Comparison of ENCODE assay signal across 18 cellular contexts in genomic region chr14:68654471-68654941, GRCh38.
DNase-seq lines count a peak whose midpoint lies in the region; ATAC-seq and TF ChIP-seq lines count a peak whose summit lies in the region.
"Had no signal": no experiment of that assay in that cellular context is flagged by ENCODE, and none has a peak within 500 bp of the region (broad histone marks: within the 10 kb centered on the region; RNA-seq: fewer than 3 reads in every experiment).

No MANE protein-coding gene starts in this region.

- no peaks in the 10 kb centered on the region; the same call in 1 of the 2 replicates for H3K9me3 Mint-ChIP-seq in WTC11
- H3K9me3 Mint-ChIP-seq: activated naive CD8-positive, alpha-beta T cell treated with anti-CD3 and anti-CD28 coated beads, Interleukin-2, amount 10 ng/mL, durations not matched to agents 7 days and 5 days; activated T-cell treated with anti-CD3 and anti-CD28 coated beads, Interleukin-2, amount 50 U/mL, for 4 hours had no signal

- peak overlapping the region in 5 of 11 experiments; percentile 10 to 60 (median 25); a peak in 4 of 22 replicates for H3K9ac ChIP-seq in BLaER1 treated with 17β-estradiol and CSF1 and Interleukin-3, amounts not matched to agents 10 nM and 100 nM

- peak overlapping the region; percentile 50 to 88 (median 78) for H3K4me2 ChIP-seq in BLaER1 treated with 17β-estradiol and CSF1 and Interleukin-3, amounts not matched to agents 10 nM and 100 nM

- ATAC-seq in WTC11 (no peak), GM18498 (IDR thresholded peaks at IDR 0.05; ENCODE audit: unreplicated experiment) (no peak)
- ATAC-seq: activated T-cell treated with anti-CD3 and anti-CD28 coated beads, Interleukin-2, amount 50 U/mL, for 4 hours; left colon had no signal

- no peaks in the 10 kb centered on the region for H3K36me3 Mint-ChIP-seq in WTC11
- H3K36me3 Mint-ChIP-seq: activated naive CD8-positive, alpha-beta T cell treated with anti-CD3 and anti-CD28 coated beads, Interleukin-2, amount 10 ng/mL, durations not matched to agents 7 days and 5 days had no signal

- TF ChIP-seq CTCF in spleen (IDR thresholded peaks at IDR 0.05 in 8 of 11, conservative IDR thresholded peaks at IDR 0.05 in 3 of 11) (no peak), WTC11 (IDR thresholded peaks at IDR 0.05) (no peak)

- no peak for TF ChIP-seq POLR2A in spleen (IDR thresholded peaks at IDR 0.05)

- H3K27ac ChIP-seq in BLaER1 treated with 17β-estradiol and CSF1 and Interleukin-3, amounts not matched to agents 10 nM and 100 nM: peak overlapping the region in 8 of 11 experiments; percentile 54 to 72 (median 62); a peak in 16 of 22 replicates
- peak overlapping the region; percentile 93 for H3K27ac ChIP-seq in SJCRH30
- no peak overlapping the region for H3K27ac ChIP-seq in spleen

- H3K4me3 ChIP-seq in BLaER1 treated with 17β-estradiol and CSF1 and Interleukin-3, amounts not matched to agents 10 nM and 100 nM: no peak overlapping the region
- H3K4me3 ChIP-seq in SJCRH30 (0 out of 2 replicates have a peak overlapping the region, but pooled peaks have one; percentile 1), spleen (no peak overlapping the region)
- H3K4me3 ChIP-seq: prostate gland had no signal

- POLR2A ChIA-PET in WTC11 (lab: Charles Lee): no interaction called here

- no peaks in the 10 kb centered on the region for H3K36me3 ChIP-seq in BLaER1 treated with 17β-estradiol and CSF1 and Interleukin-3, amounts not matched to agents 10 nM and 100 nM
- H3K36me3 ChIP-seq in SJCRH30: no peaks in the 10 kb centered on the region
- no peaks in the 10 kb centered on the region for H3K36me3 ChIP-seq in spleen
- H3K36me3 ChIP-seq: prostate gland had no signal

- CTCF ChIA-PET in WTC11 (lab: Charles Lee): interaction anchor here (1.2 to 2.3 kb wide), 5 partner anchors 16 to 721 kb away, joined by 3 to 8 read pairs (median 5); no protein-coding TSS in a partner anchor

- no peaks in the 10 kb centered on the region for H4K20me1 ChIP-seq in BLaER1 treated with 17β-estradiol and CSF1 and Interleukin-3, amounts not matched to agents 10 nM and 100 nM

- H3K27me3 Mint-ChIP-seq in WTC11 (ENCODE audit: low read depth): no peaks in the 10 kb centered on the region
- H3K27me3 Mint-ChIP-seq: activated naive CD8-positive, alpha-beta T cell treated with anti-CD3 and anti-CD28 coated beads, Interleukin-2, amount 10 ng/mL, durations not matched to agents 7 days and 5 days had no signal

- no peak overlapping the region for H3K27ac Mint-ChIP-seq in WTC11
- H3K27ac Mint-ChIP-seq: activated naive CD8-positive, alpha-beta T cell treated with anti-CD3 and anti-CD28 coated beads, Interleukin-2, amount 10 ng/mL, durations not matched to agents 7 days and 5 days had no signal

- peaks cover 0 to 14% (median 0%) of the 10 kb centered on the region in 11 experiments; a peak in 3 of 22 replicates for H3K9me3 ChIP-seq in BLaER1 treated with 17β-estradiol and CSF1 and Interleukin-3, amounts not matched to agents 10 nM and 100 nM (replicated peaks in 1 of 11)
- H3K9me3 ChIP-seq in SJCRH30 (replicated peaks) (no peaks in the 10 kb centered on the region), spleen (no peaks in the 10 kb centered on the region)
- H3K9me3 ChIP-seq: prostate gland had no signal

- peaks cover 21% of the 10 kb centered on the region for H3K4me1 Mint-ChIP-seq in WTC11

- intact Hi-C loops in spleen (cut with DNase I; ENCODE audit: low total_unique reads): no loop called here

- H3K4me3 Mint-ChIP-seq in WTC11: no peak overlapping the region
- H3K4me3 Mint-ChIP-seq: activated naive CD8-positive, alpha-beta T cell treated with anti-CD3 and anti-CD28 coated beads, Interleukin-2, amount 10 ng/mL, durations not matched to agents 7 days and 5 days; activated T-cell treated with anti-CD3 and anti-CD28 coated beads, Interleukin-2, amount 50 U/mL, for 4 hours had no signal

- no peaks in the 10 kb centered on the region for H3K27me3 ChIP-seq in BLaER1 treated with 17β-estradiol and CSF1 and Interleukin-3, amounts not matched to agents 10 nM and 100 nM
- H3K27me3 ChIP-seq in SJCRH30: no peaks in the 10 kb centered on the region
- H3K27me3 ChIP-seq in spleen (replicated peaks in 1 of 7): no peaks in the 10 kb centered on the region

- peak; percentile 70 to 81 for DNase-seq in SJCRH30
- DNase-seq in mesenteric fat pad (ENCODE audit: low spot score): peak; percentile 79
- DNase-seq in spleen: peak; percentile 63
- no peak for DNase-seq in D341Med (ENCODE audit: low spot score)
- no peak for DNase-seq in NCI-H226
- no peak for DNase-seq in WTC11 (ENCODE audit: low spot score)
- DNase-seq: activated CD4-positive, alpha-beta T cell treated with anti-CD3 and anti-CD28 coated beads for 48 hours; activated naive CD8-positive, alpha-beta T cell treated with anti-CD3 and anti-CD28 coated beads, Interleukin-2, amount 10 ng/mL, durations not matched to agents 7 days and 5 days; activated T-cell treated with anti-CD3 and anti-CD28 coated beads, Interleukin-2, amount 50 U/mL, for 4 hours; effector CD8-positive, alpha-beta T cell; left colon; MM.1S; NCI-H2029; NCI-H526; stimulated activated CD4-positive, alpha-beta T cell treated with anti-CD3 and anti-CD28 coated beads, Interleukin-15, amount 100 ng/mL, for 24 hours had no signal

- peaks cover 41 to 63% (median 52%) of the 10 kb centered on the region in 10 experiments for H3K4me1 ChIP-seq in BLaER1 treated with 17β-estradiol and CSF1 and Interleukin-3, amounts not matched to agents 10 nM and 100 nM
- H3K4me1 ChIP-seq in SJCRH30 (peaks cover 58% of the 10 kb centered on the region), spleen (peaks cover 0 to 43% (median 17%) of the 10 kb centered on the region in 6 donors)

- 56 to 63% (median 57%) methylated on average over 9 of the region's 9 CpGs for WGBS in spleen, 5 donors

TF ChIP-seq in WTC11, 78 proteins besides CTCF, POLR2A, EP300 and RAD21:
- no peak for TF ChIP-seq SMAD4 (CRISPR knock-in tag; IDR thresholded peaks at IDR 0.05)
- no peak for TF ChIP-seq PRDM15 (CRISPR knock-in tag; IDR thresholded peaks at IDR 0.05)
- no peak for TF ChIP-seq KAT7 (CRISPR knock-in tag; IDR thresholded peaks at IDR 0.05; ENCODE audit: borderline replicate concordance)

Comparison
In these comparisons a context has a peak if more than half of its experiments do, and no peak if none do; other contexts are left out.
1. H3K27ac ChIP-seq: peak in BLaER1 treated with 17β-estradiol and CSF1 and Interleukin-3, amounts not matched to agents 10 nM and 100 nM (8 of 11) and SJCRH30 (single experiment); none in spleen (0 of 8).
2. DNase-seq: peak in SJCRH30 (2 of 2), mesenteric fat pad (single experiment) and spleen (single experiment); none in D341Med (single experiment), NCI-H226 (single experiment) and WTC11 (single experiment).